ENCODE assay signal across 13 cellular contexts in the genomic region with DNA sequence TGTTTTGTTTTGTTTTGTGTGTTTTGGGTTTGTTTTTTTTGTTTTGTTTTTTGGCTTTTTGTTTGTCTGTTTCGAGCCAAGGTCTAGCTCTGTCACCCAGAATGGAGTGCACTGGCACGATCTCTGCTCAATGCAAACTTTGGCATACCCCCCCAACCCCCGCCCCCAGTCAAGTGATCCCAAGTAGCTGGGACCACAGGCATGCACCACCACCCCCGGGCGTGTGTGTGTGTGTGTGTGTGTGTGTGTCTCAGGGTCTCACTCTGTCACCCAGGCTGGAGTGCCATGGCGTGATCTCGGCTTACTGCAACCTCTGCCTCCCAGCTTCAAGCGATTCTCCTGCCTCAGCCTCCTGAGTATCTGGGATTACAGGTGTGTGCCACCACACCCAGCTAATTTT. TPM values are rescaled to one million over a fixed set of nuclear protein-coding genes. Genes with fewer than 3 reads are reported as not detected.
"Had no signal": no experiment of that assay in that cellular context is flagged by ENCODE, and none has a peak within 500 bp of the region (broad histone marks: within the 10 kb centered on the region; RNA-seq: fewer than 3 reads in every experiment).

No MANE protein-coding gene starts in this region.

RNA-seq across cellular contexts. Expression of gene KRT78, which starts 31.7 kb away (rescaled TPM):
- total RNA-seq: activated CD4-positive, alpha-beta memory T cell treated with anti-CD3 and anti-CD28 coated beads, Interleukin-2, amount 10 ng/mL, durations not matched to agents 7 days and 5 days; activated CD8-positive, alpha-beta memory T cell treated with anti-CD3 and anti-CD28 coated beads, Interleukin-2, amount 10 ng/mL, durations not matched to agents 7 days and 5 days; epithelial cell of proximal tubule; fibroblast of lung; left cardiac atrium; mucosa of descending colon; osteocyte; right atrium auricular region; T-helper 2 cell treated with Interferon-gamma antibody and Interleukin-4, amounts not matched to agents 100 ng/mL and 5 ng/mL, for 36 hours; uterus had no signal
- polyA plus RNA-seq: fibroblast of lung had no signal

RNA-seq across cellular contexts. Expression of gene KRT79, which starts 46.4 kb away (rescaled TPM):
- total RNA-seq: activated CD4-positive, alpha-beta memory T cell treated with anti-CD3 and anti-CD28 coated beads, Interleukin-2, amount 10 ng/mL, durations not matched to agents 7 days and 5 days; dorsolateral prefrontal cortex; epithelial cell of proximal tubule; fibroblast of lung; foreskin keratinocyte; mucosa of descending colon; osteocyte; prostate gland; right atrium auricular region; T-helper 2 cell treated with Interferon-gamma antibody and Interleukin-4, amounts not matched to agents 100 ng/mL and 5 ng/mL, for 36 hours; uterus had no signal
- polyA plus RNA-seq: fibroblast of lung, foreskin keratinocyte had no signal
